In genomic region chr20:35319206-35320197, GRCh38 we compare ENCODE assay signal across 13 cellular contexts. TPM values are rescaled to one million over a fixed set of nuclear protein-coding genes. Genes with fewer than 3 reads are reported as not detected.
A peak's percentile ranks its signal among the peaks of the same experiment; 100 is the strongest.
DNase-seq lines count a peak whose midpoint lies in the region; ATAC-seq and TF ChIP-seq lines count a peak whose summit lies in the region.
"Had no signal": no experiment of that assay in that cellular context is flagged by ENCODE, and none has a peak within 500 bp of the region (broad histone marks: within the 10 kb centered on the region; RNA-seq: fewer than 3 reads in every experiment).

No MANE protein-coding gene starts in this region.

- peaks cover 4% of the 10 kb centered on the region for H3K4me1 ChIP-seq in mucosa of descending colon (ENCODE audit: low read depth)
- H3K4me1 ChIP-seq in tibial artery, result peaks cover 0 to 17% (median 8%) of the 10 kb centered on the region in 4 donors

- ATAC-seq in mucosa of descending colon (peak; percentile 37), HG03457 (IDR thresholded peaks at IDR 0.05; ENCODE audit: unreplicated experiment) (no peak), HG02970 (IDR thresholded peaks at IDR 0.05; ENCODE audit: low FRiP score, unreplicated experiment) (no peak)
- ATAC-seq: stimulated activated memory B cell treated with anti-CD40 and anti-IgM and Interleukin-4, amounts not matched to agents 10 μg/mL and 1 μg/mL and 100 μg/mL, for 72 hours had no signal

- peaks cover 19% of the 10 kb centered on the region for H3K36me3 Mint-ChIP-seq in MCF 10A (ENCODE audit: insufficient read depth, unreplicated experiment)

- intact Hi-C loops in MCF 10A (cut with micrococcal nuclease) (no loop called here), mucosa of descending colon (cut with DNase I, micrococcal nuclease) (no loop called here), tibial artery (cut with DNase I; ENCODE audit: low total_unique reads) (no loop called here)

- no peaks in the 10 kb centered on the region for H3K27me3 Mint-ChIP-seq in MCF 10A (ENCODE audit: insufficient read depth, unreplicated experiment)
- H3K27me3 Mint-ChIP-seq: stimulated activated memory B cell treated with anti-CD40 and anti-IgM and Interleukin-4, amounts not matched to agents 10 μg/mL and 1 μg/mL and 100 μg/mL, for 72 hours had no signal

- no peaks in the 10 kb centered on the region for H3K9me3 Mint-ChIP-seq in MCF 10A (ENCODE audit: unreplicated experiment)
- H3K9me3 Mint-ChIP-seq: stimulated activated memory B cell treated with anti-CD40 and anti-IgM and Interleukin-4, amounts not matched to agents 10 μg/mL and 1 μg/mL and 100 μg/mL, for 72 hours had no signal

- TF ChIP-seq CTCF in MCF 10A (IDR thresholded peaks at IDR 0.05; ENCODE audit: unreplicated experiment) (no peak), mucosa of descending colon (IDR thresholded peaks at IDR 0.05) (no peak), tibial artery (IDR thresholded peaks at IDR 0.05) (no peak)

- H3K27ac ChIP-seq in tibial artery, result no peak overlapping the region

- CTCF ChIA-PET in MCF 10A (lab: Yijun Ruan, JAX), result interaction anchor here (0.9 to 8.3 kb wide), 5 partner anchors 11 to 120 kb away, joined by 3 to 163 read pairs (median 4); partner anchors contain the start of gene UQCC1

- H3K27me3 ChIP-seq in tibial artery, result no peaks in the 10 kb centered on the region

- H3K36me3 ChIP-seq in mucosa of descending colon (ENCODE audit: low read depth), result no peaks in the 10 kb centered on the region
- H3K36me3 ChIP-seq in tibial artery, result peaks cover 0 to 11% (median 6%) of the 10 kb centered on the region in 3 donors

- H3K4me3 ChIP-seq in mucosa of descending colon (no peak overlapping the region), tibial artery (no peak overlapping the region)

- H3K9me3 ChIP-seq in mucosa of descending colon (no peaks in the 10 kb centered on the region), tibial artery (no peaks in the 10 kb centered on the region)

- H3K4me3 Mint-ChIP-seq in MCF 10A (ENCODE audit: unreplicated experiment), result no peak overlapping the region
- H3K4me3 Mint-ChIP-seq: stimulated activated memory B cell treated with anti-CD40 and anti-IgM and Interleukin-4, amounts not matched to agents 10 μg/mL and 1 μg/mL and 100 μg/mL, for 72 hours had no signal

- DNase-seq in AG20443 (ENCODE audit: low spot score) (peak; percentile 63), M059J (ENCODE audit: low read depth) (peak; percentile 90), MCF 10A (ENCODE audit: unreplicated experiment) (peak; percentile 34), mucosa of descending colon (no peak), tibial artery (no peak), NAMALWA (ENCODE audit: low spot score) (no peak)
- DNase-seq: activated effector memory CD4-positive, alpha-beta T cell treated with anti-CD3 and anti-CD28 coated beads, Interleukin-2, amount 50 U/mL, for 16 hours; NCI-H1417 treated with DMSO at 0.1 percent for 48 hours; T-helper 2 cell had no signal

- H3K4me1 Mint-ChIP-seq in MCF 10A (ENCODE audit: insufficient read depth, unreplicated experiment), result peaks cover 45% of the 10 kb centered on the region

- peak overlapping the region; percentile 87 for H3K27ac Mint-ChIP-seq in MCF 10A (ENCODE audit: low read depth, unreplicated experiment)
- H3K27ac Mint-ChIP-seq: stimulated activated memory B cell treated with anti-CD40 and anti-IgM and Interleukin-4, amounts not matched to agents 10 μg/mL and 1 μg/mL and 100 μg/mL, for 72 hours had no signal

- POLR2A ChIA-PET in MCF 10A (lab: Yijun Ruan, JAX), result interaction anchor here (1.0 to 12.9 kb wide), 11 partner anchors 7 to 135 kb away, joined by 3 to 468 read pairs (median 14); partner anchors contain the start of gene EIF6

- no TSS peak for BruUV-seq in MCF 10A (replicated peaks; lab: Mats Ljungman, UMichigan)

RNA-seq across cellular contexts. Expression of gene FAM83C, which starts 27.3 kb away (rescaled TPM):
- total RNA-seq in M059J (2014; rRNA removed; shearing (Covaris generic)), result 0.02 TPM in 1 of 2 replicates, not detected in the other
- total RNA-seq in MCF 10A (2022) (not detected in 2 replicates), mucosa of descending colon (under 1 TPM in 2 of 3 donors, not detected in 1; 0.13 to 0.41 TPM)
- total RNA-seq: pulmonary artery endothelial cell had no signal

RNA-seq across cellular contexts. Expression of gene EIF6, which starts 34.9 kb away (rescaled TPM):
- 303 and 313 TPM in 2 replicates for total RNA-seq in M059J (2014; rRNA removed; shearing (Covaris generic))
- 322 and 354 TPM in 2 replicates for total RNA-seq in MCF 10A (2022)
- total RNA-seq in mucosa of descending colon, result 100 to 1,000 TPM; 105 to 206 (median 182) TPM

RNA-seq across cellular contexts. Expression of gene MMP24OS, which starts 41.6 kb away (rescaled TPM):
- 10.6 and 19.4 TPM in 2 replicates for total RNA-seq in M059J (2014; rRNA removed; shearing (Covaris generic))
- 43.2 and 52.2 TPM in 2 replicates for total RNA-seq in MCF 10A (2022)
- 100 to 1,000 TPM in 2 of 3 donors, 10 to 100 TPM in 1; 90.9 to 156 (median 124) TPM for total RNA-seq in mucosa of descending colon

Comparison
In these comparisons a context has a peak if more than half of its experiments do, and no peak if none do; other contexts are left out.
1. DNase-seq: peak in AG20443 (single experiment), M059J (single experiment) and MCF 10A (single experiment); none in mucosa of descending colon (0 of 3), tibial artery (0 of 2) and NAMALWA (single experiment).